ENCODE assay signal across 1 cellular context in the genomic region with DNA sequence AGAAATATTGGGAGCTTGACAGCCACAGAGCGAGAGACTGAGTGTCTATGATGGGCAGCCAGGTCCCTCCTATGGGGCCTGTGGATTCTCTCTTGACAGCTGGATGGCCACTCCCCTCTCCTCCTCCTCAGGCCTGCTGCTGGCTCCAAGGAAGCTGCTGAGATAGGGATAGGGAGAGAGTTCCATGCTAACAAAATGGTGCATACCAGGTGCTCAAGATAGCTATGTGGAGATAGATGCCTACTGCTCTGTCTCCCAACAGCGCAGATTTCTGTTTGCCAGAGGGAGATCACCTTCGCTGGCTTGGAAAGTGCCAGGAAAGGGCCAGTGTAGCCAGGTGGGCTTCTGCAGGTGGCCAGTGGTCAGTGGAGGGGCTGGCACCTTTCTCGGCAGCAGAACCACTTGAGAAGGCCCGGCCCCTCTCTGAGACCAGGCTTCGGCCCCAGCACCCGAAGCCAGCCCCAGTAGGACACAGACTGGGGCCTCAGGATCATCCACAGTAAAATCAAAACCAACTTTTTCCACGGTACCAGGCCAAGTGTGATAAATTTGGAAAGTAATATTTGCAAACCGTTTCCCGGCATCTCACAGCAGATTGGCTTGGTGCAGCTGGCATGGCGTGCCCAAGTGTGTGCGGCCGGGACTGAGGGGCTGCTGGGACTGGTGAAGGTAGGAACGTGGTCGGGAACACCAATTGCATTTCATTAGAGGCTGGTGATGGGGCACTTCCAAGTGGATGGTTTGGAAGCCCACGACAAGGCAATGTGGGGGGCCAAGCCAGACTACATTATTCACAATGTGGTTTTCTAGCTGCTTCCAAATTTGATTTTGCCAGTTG.
TF ChIP-seq lines count a peak whose summit lies in the region.

No MANE protein-coding gene starts in this region.

TF ChIP-seq in GM23338, 12 proteins besides CTCF, POLR2A, EP300 and RAD21 (continued from another document):
- TF ChIP-seq, protein P1, sequence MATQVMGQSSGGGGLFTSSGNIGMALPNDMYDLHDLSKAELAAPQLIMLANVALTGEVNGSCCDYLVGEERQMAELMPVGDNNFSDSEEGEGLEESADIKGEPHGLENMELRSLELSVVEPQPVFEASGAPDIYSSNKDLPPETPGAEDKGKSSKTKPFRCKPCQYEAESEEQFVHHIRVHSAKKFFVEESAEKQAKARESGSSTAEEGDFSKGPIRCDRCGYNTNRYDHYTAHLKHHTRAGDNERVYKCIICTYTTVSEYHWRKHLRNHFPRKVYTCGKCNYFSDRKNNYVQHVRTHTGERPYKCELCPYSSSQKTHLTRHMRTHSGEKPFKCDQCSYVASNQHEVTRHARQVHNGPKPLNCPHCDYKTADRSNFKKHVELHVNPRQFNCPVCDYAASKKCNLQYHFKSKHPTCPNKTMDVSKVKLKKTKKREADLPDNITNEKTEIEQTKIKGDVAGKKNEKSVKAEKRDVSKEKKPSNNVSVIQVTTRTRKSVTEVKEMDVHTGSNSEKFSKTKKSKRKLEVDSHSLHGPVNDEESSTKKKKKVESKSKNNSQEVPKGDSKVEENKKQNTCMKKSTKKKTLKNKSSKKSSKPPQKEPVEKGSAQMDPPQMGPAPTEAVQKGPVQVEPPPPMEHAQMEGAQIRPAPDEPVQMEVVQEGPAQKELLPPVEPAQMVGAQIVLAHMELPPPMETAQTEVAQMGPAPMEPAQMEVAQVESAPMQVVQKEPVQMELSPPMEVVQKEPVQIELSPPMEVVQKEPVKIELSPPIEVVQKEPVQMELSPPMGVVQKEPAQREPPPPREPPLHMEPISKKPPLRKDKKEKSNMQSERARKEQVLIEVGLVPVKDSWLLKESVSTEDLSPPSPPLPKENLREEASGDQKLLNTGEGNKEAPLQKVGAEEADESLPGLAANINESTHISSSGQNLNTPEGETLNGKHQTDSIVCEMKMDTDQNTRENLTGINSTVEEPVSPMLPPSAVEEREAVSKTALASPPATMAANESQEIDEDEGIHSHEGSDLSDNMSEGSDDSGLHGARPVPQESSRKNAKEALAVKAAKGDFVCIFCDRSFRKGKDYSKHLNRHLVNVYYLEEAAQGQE (IDR thresholded peaks at IDR 0.05; ENCODE audit: unreplicated experiment): no peak
- no peak for TF ChIP-seq EZH2 (IDR thresholded peaks at IDR 0.05; ENCODE audit: low read depth, unreplicated experiment)
- no peak for TF ChIP-seq JUNB (IDR thresholded peaks at IDR 0.05; ENCODE audit: unreplicated experiment)
- no peak for TF ChIP-seq ZNF114 (CRISPR knock-in tag; IDR thresholded peaks at IDR 0.05)
- no peak for TF ChIP-seq CREB1 (CRISPR knock-in tag; IDR thresholded peaks at IDR 0.05; ENCODE audit: low read depth)
- no peak for TF ChIP-seq ZNF331 (CRISPR knock-in tag; IDR thresholded peaks at IDR 0.05; ENCODE audit: low read depth)
- no peak for TF ChIP-seq STAT1 (IDR thresholded peaks at IDR 0.05; ENCODE audit: unreplicated experiment)
- TF ChIP-seq, protein P2, sequence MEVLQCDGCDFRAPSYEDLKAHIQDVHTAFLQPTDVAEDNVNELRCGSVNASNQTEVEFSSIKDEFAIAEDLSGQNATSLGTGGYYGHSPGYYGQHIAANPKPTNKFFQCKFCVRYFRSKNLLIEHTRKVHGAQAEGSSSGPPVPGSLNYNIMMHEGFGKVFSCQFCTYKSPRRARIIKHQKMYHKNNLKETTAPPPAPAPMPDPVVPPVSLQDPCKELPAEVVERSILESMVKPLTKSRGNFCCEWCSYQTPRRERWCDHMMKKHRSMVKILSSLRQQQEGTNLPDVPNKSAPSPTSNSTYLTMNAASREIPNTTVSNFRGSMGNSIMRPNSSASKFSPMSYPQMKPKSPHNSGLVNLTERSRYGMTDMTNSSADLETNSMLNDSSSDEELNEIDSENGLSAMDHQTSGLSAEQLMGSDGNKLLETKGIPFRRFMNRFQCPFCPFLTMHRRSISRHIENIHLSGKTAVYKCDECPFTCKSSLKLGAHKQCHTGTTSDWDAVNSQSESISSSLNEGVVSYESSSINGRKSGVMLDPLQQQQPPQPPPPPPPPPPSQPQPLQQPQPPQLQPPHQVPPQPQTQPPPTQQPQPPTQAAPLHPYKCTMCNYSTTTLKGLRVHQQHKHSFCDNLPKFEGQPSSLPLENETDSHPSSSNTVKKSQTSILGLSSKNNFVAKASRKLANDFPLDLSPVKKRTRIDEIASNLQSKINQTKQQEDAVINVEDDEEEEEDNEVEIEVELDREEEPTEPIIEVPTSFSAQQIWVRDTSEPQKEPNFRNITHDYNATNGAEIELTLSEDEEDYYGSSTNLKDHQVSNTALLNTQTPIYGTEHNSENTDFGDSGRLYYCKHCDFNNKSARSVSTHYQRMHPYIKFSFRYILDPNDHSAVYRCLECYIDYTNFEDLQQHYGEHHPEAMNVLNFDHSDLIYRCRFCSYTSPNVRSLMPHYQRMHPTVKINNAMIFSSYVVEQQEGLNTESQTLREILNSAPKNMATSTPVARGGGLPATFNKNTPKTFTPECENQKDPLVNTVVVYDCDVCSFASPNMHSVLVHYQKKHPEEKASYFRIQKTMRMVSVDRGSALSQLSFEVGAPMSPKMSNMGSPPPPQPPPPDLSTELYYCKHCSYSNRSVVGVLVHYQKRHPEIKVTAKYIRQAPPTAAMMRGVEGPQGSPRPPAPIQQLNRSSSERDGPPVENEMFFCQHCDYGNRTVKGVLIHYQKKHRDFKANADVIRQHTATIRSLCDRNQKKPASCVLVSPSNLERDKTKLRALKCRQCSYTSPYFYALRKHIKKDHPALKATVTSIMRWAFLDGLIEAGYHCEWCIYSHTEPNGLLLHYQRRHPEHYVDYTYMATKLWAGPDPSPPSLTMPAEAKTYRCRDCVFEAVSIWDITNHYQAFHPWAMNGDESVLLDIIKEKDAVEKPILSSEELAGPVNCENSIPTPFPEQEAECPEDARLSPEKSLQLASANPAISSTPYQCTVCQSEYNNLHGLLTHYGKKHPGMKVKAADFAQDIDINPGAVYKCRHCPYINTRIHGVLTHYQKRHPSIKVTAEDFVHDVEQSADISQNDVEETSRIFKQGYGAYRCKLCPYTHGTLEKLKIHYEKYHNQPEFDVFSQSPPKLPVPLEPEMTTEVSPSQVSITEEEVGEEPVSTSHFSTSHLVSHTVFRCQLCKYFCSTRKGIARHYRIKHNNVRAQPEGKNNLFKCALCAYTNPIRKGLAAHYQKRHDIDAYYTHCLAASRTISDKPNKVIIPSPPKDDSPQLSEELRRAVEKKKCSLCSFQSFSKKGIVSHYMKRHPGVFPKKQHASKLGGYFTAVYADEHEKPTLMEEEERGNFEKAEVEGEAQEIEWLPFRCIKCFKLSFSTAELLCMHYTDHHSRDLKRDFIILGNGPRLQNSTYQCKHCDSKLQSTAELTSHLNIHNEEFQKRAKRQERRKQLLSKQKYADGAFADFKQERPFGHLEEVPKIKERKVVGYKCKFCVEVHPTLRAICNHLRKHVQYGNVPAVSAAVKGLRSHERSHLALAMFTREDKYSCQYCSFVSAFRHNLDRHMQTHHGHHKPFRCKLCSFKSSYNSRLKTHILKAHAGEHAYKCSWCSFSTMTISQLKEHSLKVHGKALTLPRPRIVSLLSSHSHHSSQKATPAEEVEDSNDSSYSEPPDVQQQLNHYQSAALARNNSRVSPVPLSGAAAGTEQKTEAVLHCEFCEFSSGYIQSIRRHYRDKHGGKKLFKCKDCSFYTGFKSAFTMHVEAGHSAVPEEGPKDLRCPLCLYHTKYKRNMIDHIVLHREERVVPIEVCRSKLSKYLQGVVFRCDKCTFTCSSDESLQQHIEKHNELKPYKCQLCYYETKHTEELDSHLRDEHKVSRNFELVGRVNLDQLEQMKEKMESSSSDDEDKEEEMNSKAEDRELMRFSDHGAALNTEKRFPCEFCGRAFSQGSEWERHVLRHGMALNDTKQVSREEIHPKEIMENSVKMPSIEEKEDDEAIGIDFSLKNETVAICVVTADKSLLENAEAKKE (CRISPR knock-in tag; IDR thresholded peaks at IDR 0.05): no peak
- no peak for TF ChIP-seq NANOG (IDR thresholded peaks at IDR 0.05; ENCODE audit: borderline replicate concordance)
TF ChIP-seq in GM23338: peak in this region for 0.
